In the genomic region with DNA sequence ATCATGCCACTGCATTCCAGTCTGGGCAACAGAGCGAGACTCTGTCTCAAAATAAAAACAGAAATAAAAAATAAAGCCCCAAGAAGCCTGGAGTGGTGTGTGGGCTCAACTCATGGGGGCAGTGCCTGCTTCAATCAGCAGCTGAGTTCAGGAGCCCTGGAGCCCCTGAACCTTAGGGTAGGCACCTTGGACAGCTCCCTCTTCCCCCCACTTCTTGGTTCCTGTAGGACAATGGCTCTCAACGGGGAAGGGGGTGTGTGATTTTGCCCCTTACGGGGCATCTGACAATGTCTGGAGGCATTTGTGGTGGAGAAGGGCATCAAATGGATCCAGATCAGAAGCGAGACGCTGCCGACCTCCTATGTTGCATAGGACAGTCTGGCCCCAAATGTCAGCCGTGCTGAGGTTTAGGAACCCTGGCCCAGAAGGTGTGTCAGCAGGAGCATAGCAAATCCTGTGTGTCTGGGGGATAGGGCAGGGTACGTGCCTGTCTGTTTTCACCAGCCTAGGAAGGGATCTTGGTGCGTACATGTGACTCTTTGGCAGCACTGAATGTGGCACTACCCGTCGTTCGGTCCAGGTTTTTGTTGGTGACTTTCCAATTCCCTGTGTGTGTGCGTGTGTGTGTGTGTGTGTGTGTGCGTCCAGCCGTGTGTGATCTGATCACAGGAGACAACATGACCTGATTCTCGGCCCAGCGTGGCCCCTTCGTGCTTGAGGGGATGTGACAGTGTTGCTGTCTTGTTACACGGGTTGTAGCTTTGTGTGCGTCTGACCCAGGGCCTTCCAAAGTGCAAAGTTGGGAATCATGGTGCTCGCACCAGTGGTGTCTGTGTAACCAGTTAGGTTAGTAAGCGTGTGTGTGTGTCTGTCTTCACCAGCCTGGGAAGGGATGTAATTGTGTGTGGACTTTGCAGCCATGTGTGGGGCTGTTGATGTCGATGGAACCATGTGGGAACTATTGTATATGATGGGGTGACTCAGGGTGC, we compare ENCODE assay signal across 1 cellular context.
A peak's percentile ranks its signal among the peaks of the same experiment; 100 is the strongest.
TF ChIP-seq lines count a peak whose summit lies in the region.

No MANE protein-coding gene starts in this region.

TF ChIP-seq in HepG2, 621 proteins besides CTCF, POLR2A, EP300 and RAD21:
- TF ChIP-seq, protein P1, sequence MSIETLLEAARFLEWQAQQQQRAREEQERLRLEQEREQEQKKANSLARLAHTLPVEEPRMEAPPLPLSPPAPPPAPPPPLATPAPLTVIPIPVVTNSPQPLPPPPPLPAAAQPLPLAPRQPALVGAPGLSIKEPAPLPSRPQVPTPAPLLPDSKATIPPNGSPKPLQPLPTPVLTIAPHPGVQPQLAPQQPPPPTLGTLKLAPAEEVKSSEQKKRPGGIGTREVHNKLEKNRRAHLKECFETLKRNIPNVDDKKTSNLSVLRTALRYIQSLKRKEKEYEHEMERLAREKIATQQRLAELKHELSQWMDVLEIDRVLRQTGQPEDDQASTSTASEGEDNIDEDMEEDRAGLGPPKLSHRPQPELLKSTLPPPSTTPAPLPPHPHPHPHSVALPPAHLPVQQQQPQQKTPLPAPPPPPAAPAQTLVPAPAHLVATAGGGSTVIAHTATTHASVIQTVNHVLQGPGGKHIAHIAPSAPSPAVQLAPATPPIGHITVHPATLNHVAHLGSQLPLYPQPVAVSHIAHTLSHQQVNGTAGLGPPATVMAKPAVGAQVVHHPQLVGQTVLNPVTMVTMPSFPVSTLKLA (IDR thresholded peaks at IDR 0.05) = 0 out of 2 replicates have a peak, but pooled peaks have one; percentile 10
- TF ChIP-seq MIER2 (CRISPR knock-in tag; IDR thresholded peaks at IDR 0.05) (peak; percentile 85), ZNF431 (CRISPR knock-in tag; IDR thresholded peaks at IDR 0.05; ENCODE audit: borderline replicate concordance, low read depth) (no peak), MBNL3 (CRISPR knock-in tag; conservative IDR thresholded peaks at IDR 0.05) (no peak), REPIN1 (CRISPR knock-in tag; IDR thresholded peaks at IDR 0.05; ENCODE audit: borderline replicate concordance, low read depth) (no peak)
- TF ChIP-seq, protein P2, sequence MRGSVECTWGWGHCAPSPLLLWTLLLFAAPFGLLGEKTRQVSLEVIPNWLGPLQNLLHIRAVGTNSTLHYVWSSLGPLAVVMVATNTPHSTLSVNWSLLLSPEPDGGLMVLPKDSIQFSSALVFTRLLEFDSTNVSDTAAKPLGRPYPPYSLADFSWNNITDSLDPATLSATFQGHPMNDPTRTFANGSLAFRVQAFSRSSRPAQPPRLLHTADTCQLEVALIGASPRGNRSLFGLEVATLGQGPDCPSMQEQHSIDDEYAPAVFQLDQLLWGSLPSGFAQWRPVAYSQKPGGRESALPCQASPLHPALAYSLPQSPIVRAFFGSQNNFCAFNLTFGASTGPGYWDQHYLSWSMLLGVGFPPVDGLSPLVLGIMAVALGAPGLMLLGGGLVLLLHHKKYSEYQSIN (CRISPR knock-in tag; IDR thresholded peaks at IDR 0.05; ENCODE audit: borderline replicate concordance) = no peak
- TF ChIP-seq, protein P3, sequence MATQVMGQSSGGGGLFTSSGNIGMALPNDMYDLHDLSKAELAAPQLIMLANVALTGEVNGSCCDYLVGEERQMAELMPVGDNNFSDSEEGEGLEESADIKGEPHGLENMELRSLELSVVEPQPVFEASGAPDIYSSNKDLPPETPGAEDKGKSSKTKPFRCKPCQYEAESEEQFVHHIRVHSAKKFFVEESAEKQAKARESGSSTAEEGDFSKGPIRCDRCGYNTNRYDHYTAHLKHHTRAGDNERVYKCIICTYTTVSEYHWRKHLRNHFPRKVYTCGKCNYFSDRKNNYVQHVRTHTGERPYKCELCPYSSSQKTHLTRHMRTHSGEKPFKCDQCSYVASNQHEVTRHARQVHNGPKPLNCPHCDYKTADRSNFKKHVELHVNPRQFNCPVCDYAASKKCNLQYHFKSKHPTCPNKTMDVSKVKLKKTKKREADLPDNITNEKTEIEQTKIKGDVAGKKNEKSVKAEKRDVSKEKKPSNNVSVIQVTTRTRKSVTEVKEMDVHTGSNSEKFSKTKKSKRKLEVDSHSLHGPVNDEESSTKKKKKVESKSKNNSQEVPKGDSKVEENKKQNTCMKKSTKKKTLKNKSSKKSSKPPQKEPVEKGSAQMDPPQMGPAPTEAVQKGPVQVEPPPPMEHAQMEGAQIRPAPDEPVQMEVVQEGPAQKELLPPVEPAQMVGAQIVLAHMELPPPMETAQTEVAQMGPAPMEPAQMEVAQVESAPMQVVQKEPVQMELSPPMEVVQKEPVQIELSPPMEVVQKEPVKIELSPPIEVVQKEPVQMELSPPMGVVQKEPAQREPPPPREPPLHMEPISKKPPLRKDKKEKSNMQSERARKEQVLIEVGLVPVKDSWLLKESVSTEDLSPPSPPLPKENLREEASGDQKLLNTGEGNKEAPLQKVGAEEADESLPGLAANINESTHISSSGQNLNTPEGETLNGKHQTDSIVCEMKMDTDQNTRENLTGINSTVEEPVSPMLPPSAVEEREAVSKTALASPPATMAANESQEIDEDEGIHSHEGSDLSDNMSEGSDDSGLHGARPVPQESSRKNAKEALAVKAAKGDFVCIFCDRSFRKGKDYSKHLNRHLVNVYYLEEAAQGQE (IDR thresholded peaks at IDR 0.05; ENCODE audit: borderline replicate concordance in 1 of 2, low read depth in 1 of 2, low read length in 2 of 2) = peak; percentile 60 to 91
- TF ChIP-seq, protein P4, sequence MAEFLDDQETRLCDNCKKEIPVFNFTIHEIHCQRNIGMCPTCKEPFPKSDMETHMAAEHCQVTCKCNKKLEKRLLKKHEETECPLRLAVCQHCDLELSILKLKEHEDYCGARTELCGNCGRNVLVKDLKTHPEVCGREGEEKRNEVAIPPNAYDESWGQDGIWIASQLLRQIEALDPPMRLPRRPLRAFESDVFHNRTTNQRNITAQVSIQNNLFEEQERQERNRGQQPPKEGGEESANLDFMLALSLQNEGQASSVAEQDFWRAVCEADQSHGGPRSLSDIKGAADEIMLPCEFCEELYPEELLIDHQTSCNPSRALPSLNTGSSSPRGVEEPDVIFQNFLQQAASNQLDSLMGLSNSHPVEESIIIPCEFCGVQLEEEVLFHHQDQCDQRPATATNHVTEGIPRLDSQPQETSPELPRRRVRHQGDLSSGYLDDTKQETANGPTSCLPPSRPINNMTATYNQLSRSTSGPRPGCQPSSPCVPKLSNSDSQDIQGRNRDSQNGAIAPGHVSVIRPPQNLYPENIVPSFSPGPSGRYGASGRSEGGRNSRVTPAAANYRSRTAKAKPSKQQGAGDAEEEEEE (CRISPR knock-in tag; IDR thresholded peaks at IDR 0.05; ENCODE audit: borderline replicate concordance) = no peak
